ENCODE assay signal across 9 cellular contexts in the genomic region with DNA sequence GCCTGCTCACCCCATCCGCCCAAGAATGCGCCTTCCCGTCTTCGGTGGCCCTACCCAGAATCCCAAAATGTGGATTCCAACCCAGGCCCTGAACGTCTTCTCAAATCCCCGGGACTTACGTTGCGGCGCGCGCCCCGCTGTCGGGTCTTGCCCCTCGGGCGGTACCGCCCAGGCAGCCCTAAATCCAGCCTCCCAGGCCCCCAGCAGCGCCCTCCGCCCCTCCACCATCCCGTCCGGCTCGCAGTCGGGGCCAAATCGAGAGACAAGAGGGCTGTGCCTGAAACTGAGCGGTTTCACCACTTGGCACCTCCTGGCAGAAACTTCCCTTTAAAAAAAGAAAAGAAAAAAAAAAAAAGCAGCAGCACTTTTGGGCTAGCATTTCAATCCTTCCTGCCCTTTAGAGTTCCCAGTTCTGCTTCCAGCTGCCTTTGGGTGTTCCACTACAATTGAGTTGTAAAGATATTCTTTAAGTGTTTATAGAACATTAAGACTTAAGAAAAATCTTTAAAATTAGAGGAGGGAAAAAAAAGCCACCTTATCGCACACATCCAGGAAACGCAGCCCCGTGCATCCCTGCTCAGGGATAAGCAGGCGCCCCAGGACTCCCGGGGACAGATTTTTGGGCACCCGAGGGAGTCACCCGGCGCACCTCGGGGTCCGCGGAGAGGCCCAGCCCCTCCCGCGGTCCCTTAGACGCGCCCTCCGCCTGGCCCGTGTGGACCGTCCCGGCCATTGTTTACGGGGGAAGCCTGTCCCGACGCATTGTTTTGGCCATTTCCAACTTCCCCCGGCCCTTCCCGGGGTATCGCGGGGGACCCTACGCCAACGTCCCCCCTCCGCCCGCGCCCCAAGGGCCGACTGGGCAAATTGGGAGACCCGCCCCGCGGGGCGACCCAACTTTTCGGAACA. TPM values are rescaled to one million over a fixed set of nuclear protein-coding genes. Genes with fewer than 3 reads are reported as not detected.
DNase-seq lines count a peak whose midpoint lies in the region; ATAC-seq and TF ChIP-seq lines count a peak whose summit lies in the region.
"Had no signal": no experiment of that assay in that cellular context is flagged by ENCODE, and none has a peak within 500 bp of the region (broad histone marks: within the 10 kb centered on the region; RNA-seq: fewer than 3 reads in every experiment).

No MANE protein-coding gene starts in this region.

- peak overlapping the region; percentile 91 for H3K4me2 ChIP-seq in skeletal muscle satellite cell (ENCODE audit: low read length)

- no peaks in the 10 kb centered on the region for H3K36me3 ChIP-seq in skeletal muscle satellite cell (ENCODE audit: insufficient read depth, low read length)

- peak overlapping the region; percentile 87 for H3K9ac ChIP-seq in skeletal muscle satellite cell (ENCODE audit: low read depth, low read length)

- H3K9me3 ChIP-seq in skeletal muscle satellite cell (replicated peaks; ENCODE audit: low read length): no peaks in the 10 kb centered on the region

- DNase-seq in SIG-M5 treated with dmso at 0.1 percent for 504 hours (lab: John Stamatoyannopoulos, UW; ENCODE audit: unreplicated experiment) (peak; percentile 23), SIG-M5 (lab: John Stamatoyannopoulos, UW) (no peak), NB4 (ENCODE audit: low read depth) (peak; percentile 72), astrocyte of the cerebellum (ENCODE audit: low read depth) (no peak)

- in situ Hi-C loops in astrocyte of the cerebellum (cut with HindIII; ENCODE audit: low sequenced_read_pairs): no loop called here

- TF ChIP-seq POLR2A in NB4 (IDR thresholded peaks at IDR 0.05; ENCODE audit: extremely low read depth, insufficient read length): no peak

- no peak for ATAC-seq in GM18873 (IDR thresholded peaks at IDR 0.05; ENCODE audit: low FRiP score, unreplicated experiment)
- no peak for ATAC-seq in HG02763 (IDR thresholded peaks at IDR 0.05; ENCODE audit: unreplicated experiment)

- peaks cover 10% of the 10 kb centered on the region for H3K4me1 ChIP-seq in skeletal muscle satellite cell (ENCODE audit: control insufficient read depth, insufficient read depth, low read length)

- H3K27me3 ChIP-seq in skeletal muscle satellite cell (ENCODE audit: control insufficient read depth, insufficient read depth, low read length): peaks cover 10% of the 10 kb centered on the region

- TF ChIP-seq CTCF in NB4 (IDR thresholded peaks at IDR 0.05; ENCODE audit: low read depth, low read length) (no peak), astrocyte of the cerebellum (IDR thresholded peaks at IDR 0.05; ENCODE audit: low read depth, low read length, missing control alignments) (no peak)

- peak overlapping the region; percentile 67 for H3K4me3 ChIP-seq in NB4 (ENCODE audit: low read depth, low read length)
- peak overlapping the region; percentile 75 for H3K4me3 ChIP-seq in astrocyte of the cerebellum (ENCODE audit: low read depth, low read length)
- peak overlapping the region; percentile 77 for H3K4me3 ChIP-seq in iPS-11a (ENCODE audit: low read depth, low read length)
- H3K4me3 ChIP-seq in skeletal muscle satellite cell (ENCODE audit: low read length): peak overlapping the region; percentile 82

RNA-seq across cellular contexts. Expression of a gene that starts 57.6 kb away (rescaled TPM):
- not detected in 2 replicates for total RNA-seq in skeletal muscle satellite cell (2012; rRNA removed)
- total RNA-seq: dermis microvascular lymphatic vessel endothelial cell had no signal

Comparison
In these comparisons a context has a peak if more than half of its experiments do, and no peak if none do; other contexts are left out.
1. DNase-seq: peak in SIG-M5 treated with dmso at 0.1 percent for 504 hours (single experiment) and NB4 (single experiment); none in SIG-M5 (single experiment) and astrocyte of the cerebellum (single experiment).
2. Peak in every context shown above with its lines, with median percentiles within 50 percentile points of each other: H3K4me3 ChIP-seq.